8 cellular contexts compared by ENCODE assay signal in the genomic region with DNA sequence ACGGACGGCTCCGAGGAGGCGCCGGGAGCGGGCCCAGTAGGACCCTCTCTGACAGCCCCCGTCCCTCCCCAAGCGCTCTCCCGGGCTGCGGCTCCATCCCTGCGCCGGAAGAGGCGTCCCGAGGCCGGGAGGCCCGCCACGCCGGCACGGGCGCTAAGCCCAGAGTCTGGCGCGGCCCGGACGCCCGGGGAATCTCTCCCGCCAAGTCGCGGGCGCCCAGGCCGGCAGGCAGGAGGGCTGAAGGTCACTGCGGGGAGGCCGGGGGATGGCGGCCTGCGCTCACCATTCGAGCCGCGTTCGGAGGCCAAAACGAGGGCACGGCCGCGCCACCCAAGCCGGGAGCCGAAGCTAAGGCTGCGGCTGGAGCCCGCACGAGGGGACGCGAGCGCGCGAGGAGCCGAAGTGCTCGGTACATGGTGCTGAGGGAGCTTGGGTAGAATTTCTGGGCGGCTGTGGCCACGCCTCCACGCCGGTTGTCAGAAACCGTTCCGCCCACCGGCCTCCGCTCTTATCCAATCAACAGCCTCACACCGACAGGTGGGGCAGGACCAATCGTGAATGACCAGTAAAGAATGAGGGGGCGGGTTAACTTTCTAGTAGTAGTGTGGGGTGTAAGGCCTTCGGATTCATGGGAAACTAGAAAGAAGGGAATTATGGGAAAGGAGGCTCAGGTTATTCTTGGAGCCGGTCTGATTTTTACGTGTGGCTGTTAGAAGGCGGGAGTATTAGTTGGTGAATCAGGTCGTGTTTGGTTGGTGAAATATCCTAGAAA. TPM values are rescaled to one million over a fixed set of nuclear protein-coding genes. Genes with fewer than 3 reads are reported as not detected.
A peak's percentile ranks its signal among the peaks of the same experiment; 100 is the strongest.
DNase-seq lines count a peak whose midpoint lies in the region; FAIRE-seq and TF ChIP-seq lines count a peak whose summit lies in the region.

A gene (minus strand): TSS at position 448 of the 772 bp plus-strand sequence. CDS start 33 bp downstream, at position 415.

- H2BK5ac ChIP-seq in neuronal stem cell (ENCODE audit: low read length): peak within 1 kb of the TSS; percentile 82

- H3K4me3 ChIP-seq in neuronal stem cell (ENCODE audit: low read length in 2 of 2): peak within 1 kb of the TSS; percentile 76 to 94

- no peak within 1 kb of the TSS for H2BK12ac ChIP-seq in neuronal stem cell (ENCODE audit: low read length)

- peak within 1 kb of the TSS; percentile 96 for H3K23ac ChIP-seq in neuronal stem cell (ENCODE audit: low read depth, low read length, poor library complexity)

- CTCF ChIA-PET in HEK293T (lab: Yijun Ruan, JAX): no interaction called here

- FAIRE-seq in frontal cortex (lab: Jason Lieb, UNC): peak; percentile 97

- H3K4me2 ChIP-seq in neuronal stem cell (ENCODE audit: insufficient read depth, low read length, poor library complexity, severe bottlenecking): peak within 1 kb of the TSS; percentile 80

- H3K9me3 ChIP-seq in neuronal stem cell (replicated peaks in 1 of 2; ENCODE audit: control insufficient read depth in 2 of 2, insufficient read depth in 1 of 2, low read depth in 1 of 2, low read length in 2 of 2): peaks cover 0 to 4% of the 10 kb centered on the region in 2 donors

- H3K18ac ChIP-seq in neuronal stem cell (ENCODE audit: low read length): peak within 1 kb of the TSS; percentile 98

- H3K27me3 ChIP-seq in neuronal stem cell (ENCODE audit: control insufficient read depth in 3 of 3, insufficient read depth in 3 of 3, low read depth in 1 of 3, low read length in 3 of 3): no peaks in the 10 kb centered on the region

- no peak for TF ChIP-seq CTCF in subcutaneous adipose tissue (IDR thresholded peaks at IDR 0.05; ENCODE audit: low read depth)

- H4K8ac ChIP-seq in neuronal stem cell (ENCODE audit: low read depth, low read length): no peak within 1 kb of the TSS

- H3K79me1 ChIP-seq in neuronal stem cell (ENCODE audit: low read depth, low read length): peaks cover 2% of the 10 kb centered on the region

- no CpG with 5 or more reads among the region's 70 CpGs for WGBS in neuronal stem cell (ENCODE audit: extremely low coverage in 2 of 2, insufficient read length in 2 of 2, insufficient replicate concordance in 1 of 2), 2 donors

- peak within 1 kb of the TSS; percentile 95 for H3K9ac ChIP-seq in neuronal stem cell (ENCODE audit: low read depth, low read length, poor library complexity)

- in situ Hi-C loops in SK-MEL-5 (cut with HindIII; ENCODE audit: low pct_unique_long_range_greater_than_20kb, low sequenced_read_pairs): loop anchor here (10.0 kb wide), 1 partner anchor 95 kb away; no protein-coding TSS in a partner anchor

- peak within 1 kb of the TSS; percentile 94 for H2AFZ ChIP-seq in neuronal stem cell (ENCODE audit: low read length)

- POLR2A ChIA-PET in HEK293T (lab: Yijun Ruan, JAX): no interaction called here

- H3K4ac ChIP-seq in neuronal stem cell (ENCODE audit: low read length): no peak within 1 kb of the TSS

- DNase-seq in GF-D8 (lab: John Stamatoyannopoulos, UW) (peak; percentile 96), HEK293T (ENCODE audit: extremely low spot score) (peak; percentile 79), MV-4-11 (lab: John Stamatoyannopoulos, UW) (peak; percentile 98), SK-MEL-5 (ENCODE audit: low read depth, low spot score) (peak; percentile 99), frontal cortex (ENCODE audit: low spot score in 2 of 2) (peak; percentile 81 to 84), neuronal stem cell (ENCODE audit: low spot score) (peak; percentile 92)
- DNase-seq in activated naive CD4-positive, alpha-beta T cell treated with Interleukin-2 at 50 U/mL for 16 hours: peak; percentile 94

- H3K36me3 ChIP-seq in neuronal stem cell (replicated peaks in 1 of 2; ENCODE audit: control insufficient read depth in 2 of 2, insufficient read depth in 2 of 2, low read length in 2 of 2): peaks cover 2 to 22% of the 10 kb centered on the region in 2 donors

- no peak within 1 kb of the TSS for H2AK5ac ChIP-seq in neuronal stem cell (ENCODE audit: low read depth, low read length)

- no peak within 1 kb of the TSS for H2BK15ac ChIP-seq in neuronal stem cell (ENCODE audit: low read length)

- H3K27ac ChIP-seq in neuronal stem cell (replicated peaks; ENCODE audit: low read length): peak within 1 kb of the TSS; percentile 70

- peak within 1 kb of the TSS; percentile 89 for H3K14ac ChIP-seq in neuronal stem cell (ENCODE audit: low read length)

- H2BK120ac ChIP-seq in neuronal stem cell (ENCODE audit: low read depth, low read length): no peak within 1 kb of the TSS

- no peak within 1 kb of the TSS for H4K91ac ChIP-seq in neuronal stem cell (ENCODE audit: low read depth, low read length, poor library complexity)

- peaks cover 0 to 6% of the 10 kb centered on the region in 2 donors for H3K4me1 ChIP-seq in neuronal stem cell (ENCODE audit: control insufficient read depth in 2 of 2, insufficient read depth in 1 of 2, low read depth in 1 of 2, low read length in 2 of 2)

TF ChIP-seq in HEK293T, 16 proteins besides CTCF, POLR2A, EP300 and RAD21:
- TF ChIP-seq SUZ12 (IDR thresholded peaks at IDR 0.05): no peak
- TF ChIP-seq, protein P1, sequence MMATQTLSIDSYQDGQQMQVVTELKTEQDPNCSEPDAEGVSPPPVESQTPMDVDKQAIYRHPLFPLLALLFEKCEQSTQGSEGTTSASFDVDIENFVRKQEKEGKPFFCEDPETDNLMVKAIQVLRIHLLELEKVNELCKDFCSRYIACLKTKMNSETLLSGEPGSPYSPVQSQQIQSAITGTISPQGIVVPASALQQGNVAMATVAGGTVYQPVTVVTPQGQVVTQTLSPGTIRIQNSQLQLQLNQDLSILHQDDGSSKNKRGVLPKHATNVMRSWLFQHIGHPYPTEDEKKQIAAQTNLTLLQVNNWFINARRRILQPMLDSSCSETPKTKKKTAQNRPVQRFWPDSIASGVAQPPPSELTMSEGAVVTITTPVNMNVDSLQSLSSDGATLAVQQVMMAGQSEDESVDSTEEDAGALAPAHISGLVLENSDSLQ (IDR thresholded peaks at IDR 0.05): peak; percentile 76
- TF ChIP-seq ARNT (IDR thresholded peaks at IDR 0.05): no peak
- no peak for TF ChIP-seq FOXK2 (IDR thresholded peaks at IDR 0.05)
- no peak for TF ChIP-seq TARDBP (IDR thresholded peaks at IDR 0.05)
- TF ChIP-seq HDGF (IDR thresholded peaks at IDR 0.05; ENCODE audit: borderline replicate concordance): no peak
- TF ChIP-seq CTBP1 (IDR thresholded peaks at IDR 0.05; ENCODE audit: borderline replicate concordance): no peak
- no peak for TF ChIP-seq LEF1 (IDR thresholded peaks at IDR 0.05; ENCODE audit: borderline replicate concordance)
- TF ChIP-seq FOXM1 (IDR thresholded peaks at IDR 0.05; ENCODE audit: borderline replicate concordance): no peak
- no peak for TF ChIP-seq FOXA1 (IDR thresholded peaks at IDR 0.05)
- TF ChIP-seq ELF4 (IDR thresholded peaks at IDR 0.05): no peak
- TF ChIP-seq NFRKB (IDR thresholded peaks at IDR 0.05): no peak
- TF ChIP-seq ZNF384 (IDR thresholded peaks at IDR 0.05): no peak
- no peak for TF ChIP-seq BHLHE40 (IDR thresholded peaks at IDR 0.05; ENCODE audit: borderline replicate concordance)
- no peak for TF ChIP-seq SP1 (IDR thresholded peaks at IDR 0.05)
- peak; percentile 35; the same call in 1 of the 2 replicates for TF ChIP-seq L3MBTL2 (conservative IDR thresholded peaks at IDR 0.05)

RNA-seq across cellular contexts. Expression of the gene that starts here (rescaled TPM):
- 68.6 and 79.1 TPM in 2 replicates for total RNA-seq in SK-MEL-5 (2014; rRNA removed; shearing (Covaris generic))
- polyA plus RNA-seq in SK-MEL-5 (2015; cell fraction: cytosol; rRNA removed): 68.1 and 81.0 TPM in 2 replicates
- polyA plus RNA-seq in SK-MEL-5 (2015; cell fraction: nucleus; rRNA removed): 61.1 and 73.6 TPM in 2 replicates
- total RNA-seq in frontal cortex (53.0 TPM), subcutaneous adipose tissue (10 to 100 TPM; 36.9 to 56.3 (median 45.2) TPM)
- polyA plus RNA-seq in neuronal stem cell (2013, experiment 1 of 2): 57.8 TPM
- 57.4 TPM for polyA plus RNA-seq in neuronal stem cell (2013, experiment 2 of 2)

Comparison
In these comparisons a context has a peak if more than half of its experiments do, and no peak if none do; other contexts are left out.
1. Peak in every context shown above with its lines: DNase-seq, H3K4me3 ChIP-seq and H3K27ac ChIP-seq.